9 cellular contexts compared by ENCODE assay signal in genomic region chr12:2198088-2198501, GRCh38.
DNase-seq lines count a peak whose midpoint lies in the region; ATAC-seq and TF ChIP-seq lines count a peak whose summit lies in the region.
"Had no signal": no experiment of that assay in that cellular context is flagged by ENCODE, and none has a peak within 500 bp of the region (broad histone marks: within the 10 kb centered on the region; RNA-seq: fewer than 3 reads in every experiment).

No MANE protein-coding gene starts in this region.

- H2BK15ac ChIP-seq in IMR-90 (ENCODE audit: low read depth, low read length), result no peak overlapping the region

- no peaks in the 10 kb centered on the region for H4K20me1 ChIP-seq in IMR-90 (ENCODE audit: insufficient read depth, low read length)

- H2BK120ac ChIP-seq in IMR-90 (ENCODE audit: low read depth, low read length), result peak overlapping the region; percentile 48; the same call in 1 of the 2 replicates

- peak overlapping the region; percentile 37 for H2AK5ac ChIP-seq in IMR-90 (ENCODE audit: low read depth, low read length)

- no peak for TF ChIP-seq POLR2A in IMR-90 (IDR thresholded peaks at IDR 0.05; ENCODE audit: low read depth, low read length)

- H3K4me3 ChIP-seq in A673 (ENCODE audit: low read depth, low read length, poor library complexity, severe bottlenecking), result no peak overlapping the region
- no peak overlapping the region for H3K4me3 ChIP-seq in IMR-90 (ENCODE audit: insufficient read depth, low read depth, low read length)

- 0 out of 2 replicates have a peak overlapping the region, but pooled peaks have one; percentile 4 for H2BK20ac ChIP-seq in IMR-90 (ENCODE audit: low read depth, low read length)

- H3K56ac ChIP-seq in IMR-90 (ENCODE audit: extremely low read depth, insufficient read depth, low read length), result no peak overlapping the region

- H3K9me3 ChIP-seq in A673 (ENCODE audit: low read depth, low read length, poor library complexity, severe bottlenecking) (no peaks in the 10 kb centered on the region), IMR-90 (ENCODE audit: control insufficient read depth, insufficient read depth, low read length) (no peaks in the 10 kb centered on the region; the same call in 1 of the 2 replicates)

- no peak for TF ChIP-seq CTCF in A673 (conservative IDR thresholded peaks at IDR 0.05; ENCODE audit: low read depth, low read length)
- TF ChIP-seq CTCF in IMR-90 (conservative IDR thresholded peaks at IDR 0.05; ENCODE audit: low read depth, low read length), result no peak

- no peak overlapping the region for H2BK5ac ChIP-seq in IMR-90 (ENCODE audit: low read depth, low read length, poor library complexity, severe bottlenecking)

- ATAC-seq in IMR-90 (ENCODE audit: low read depth), result peak; percentile 89
- no peak for ATAC-seq in GM19452 (IDR thresholded peaks at IDR 0.05; ENCODE audit: unreplicated experiment)
- ATAC-seq: activated CD4-positive, alpha-beta T cell treated with anti-CD3 and anti-CD28 coated beads for 36 hours had no signal

- H3K79me1 ChIP-seq in IMR-90 (ENCODE audit: low read depth in 1 of 2, low read length in 2 of 2), result peaks cover 0 to 6% of the 10 kb centered on the region in 2 experiments; a peak in 1 of 4 replicates

- in situ Hi-C loops in IMR-90 (cut with MboI; ENCODE audit: low sequenced_read_pairs), result no loop called here

- CTCF ChIA-PET in A673 (lab: Charles Lee) (no interaction called here), IMR-90 (lab: Yijun Ruan, JAX) (no interaction called here)

- H3K27ac ChIP-seq in A673 (ENCODE audit: low read depth, low read length, poor library complexity, severe bottlenecking), result no peak overlapping the region
- no peak overlapping the region for H3K27ac ChIP-seq in IMR-90 (ENCODE audit: insufficient read depth, low read length)

- dilution Hi-C loops in IMR-90 (cut with HindIII; ENCODE audit: low sequenced_read_pairs, unreplicated experiment), result no loop called here

- peak overlapping the region; percentile 17; the same call in 1 of the 2 replicates for H3K4me2 ChIP-seq in IMR-90 (ENCODE audit: low read depth, low read length)

- no peak for TF ChIP-seq RAD21 in IMR-90 (IDR thresholded peaks at IDR 0.05; ENCODE audit: low read length)

- POLR2A ChIA-PET in A673 (lab: Charles Lee; ENCODE audit: low non-redundant PET), result no interaction called here
- POLR2A ChIA-PET in IMR-90 (lab: Charles Lee; ENCODE audit: unreplicated experiment), result no interaction called here

- intact Hi-C loops in A673 (cut with micrococcal nuclease; ENCODE audit: unreplicated experiment), result no loop called here
- intact Hi-C loops in IMR-90 (cut with micrococcal nuclease), result no loop called here

- H3K18ac ChIP-seq in IMR-90 (ENCODE audit: low read depth, low read length), result no peak overlapping the region

- H4K8ac ChIP-seq in IMR-90 (ENCODE audit: low read depth in 2 of 2, low read length in 2 of 2), result peak overlapping the region in 1 of 2 experiments; percentile 31; a peak in 1 of 4 replicates

- H3K27me3 ChIP-seq in A673 (replicated peaks; ENCODE audit: insufficient read depth, low read depth, low read length, poor library complexity), result no peaks in the 10 kb centered on the region
- no peaks in the 10 kb centered on the region for H3K27me3 ChIP-seq in IMR-90 (ENCODE audit: control insufficient read depth, insufficient read depth, low read length)

- no peak overlapping the region for H3K9ac ChIP-seq in IMR-90 (ENCODE audit: low read depth, low read length)

- WGBS in IMR-90 (ENCODE audit: extremely low coverage in 2 of 2, insufficient read length in 1 of 2), 2 experiments, result 92% methylated on average over 4 of the region's 15 CpGs; no CpG with 5 or more reads in 1 of the 2 experiments

- H3K23ac ChIP-seq in IMR-90 (ENCODE audit: low read depth, low read length), result no peak overlapping the region

- H2AK9ac ChIP-seq in IMR-90 (replicated peaks; ENCODE audit: low read depth, low read length, poor library complexity), result peak overlapping the region; percentile 12

- H3K4ac ChIP-seq in IMR-90 (ENCODE audit: low read depth, low read length), result peak overlapping the region; percentile 24; the same call in 1 of the 2 replicates

- H4K5ac ChIP-seq in IMR-90 (ENCODE audit: low read depth, low read length), result no peak overlapping the region

- peak; percentile 72 for DNase-seq in A673 (ENCODE audit: low spot score)
- peak; percentile 64 for DNase-seq in IMR-90
- DNase-seq in dedifferentiated amniotic fluid mesenchymal stem cell (ENCODE audit: extremely low spot score), result peak; percentile 51
- DNase-seq in islet precursor cell, result peak; percentile 97
- no peak for DNase-seq in stimulated activated CD4-positive, alpha-beta T cell treated with anti-CD3 and anti-CD28 coated beads, Interleukin-4, amount 100 ng/mL, for 1 hour
- no peak for DNase-seq in ecto neural progenitor cell (ENCODE audit: low spot score)
- DNase-seq in NCI-H1436 (lab: John Stamatoyannopoulos, UW), result no peak
- DNase-seq: activated CD4-positive, alpha-beta T cell treated with anti-CD3 and anti-CD28 coated beads for 36 hours had no signal

- peaks cover 10% of the 10 kb centered on the region for H3K4me1 ChIP-seq in A673 (ENCODE audit: insufficient read depth, low read length, poor library complexity, severe bottlenecking)
- peaks cover 11% of the 10 kb centered on the region for H3K4me1 ChIP-seq in IMR-90 (ENCODE audit: control insufficient read depth, insufficient read depth, low read length)

- no peak overlapping the region for H3K14ac ChIP-seq in IMR-90 (replicated peaks; ENCODE audit: low read depth, low read length)

- H2AFZ ChIP-seq in IMR-90 (replicated peaks; ENCODE audit: low read length, poor library complexity), result peak overlapping the region; percentile 35

- peaks cover 19% of the 10 kb centered on the region; the same call in 1 of the 2 replicates for H3K9me1 ChIP-seq in IMR-90 (ENCODE audit: insufficient read depth, low read length)

- BruUV-seq in A673 (replicated peaks; lab: Mats Ljungman, UMichigan) (no TSS peak), IMR-90 (replicated peaks; lab: Mats Ljungman, UMichigan) (no TSS peak)

- no peak overlapping the region for H4K91ac ChIP-seq in IMR-90 (ENCODE audit: insufficient read depth, low read depth, low read length)

- H3K36me3 ChIP-seq in A673 (ENCODE audit: insufficient read depth, low read length, poor library complexity, severe bottlenecking) (no peaks in the 10 kb centered on the region), IMR-90 (ENCODE audit: control insufficient read depth, insufficient read depth, low read length) (no peaks in the 10 kb centered on the region)

TF ChIP-seq in IMR-90, 13 proteins besides CTCF, POLR2A, EP300 and RAD21:
- no peak for TF ChIP-seq RCOR1 (IDR thresholded peaks at IDR 0.05; ENCODE audit: insufficient replicate concordance, low read length)
- no peak for TF ChIP-seq USF2 (IDR thresholded peaks at IDR 0.05; ENCODE audit: low read depth, low read length)
- no peak for TF ChIP-seq SMC3 (IDR thresholded peaks at IDR 0.05; ENCODE audit: low read depth, low read length)
- TF ChIP-seq FOS (IDR thresholded peaks at IDR 0.05; ENCODE audit: low read depth, low read length), result peak; percentile 68
- TF ChIP-seq CHD1 (IDR thresholded peaks at IDR 0.05; ENCODE audit: low read depth, low read length), result no peak
- TF ChIP-seq ELK1 (IDR thresholded peaks at IDR 0.05; ENCODE audit: borderline replicate concordance, low read depth, low read length), result no peak
- TF ChIP-seq CEBPB (IDR thresholded peaks at IDR 0.05; ENCODE audit: low read depth, low read length), result no peak
- no peak for TF ChIP-seq RFX5 (IDR thresholded peaks at IDR 0.05; ENCODE audit: low read depth, low read length)
- no peak for TF ChIP-seq MAFK (IDR thresholded peaks at IDR 0.05; ENCODE audit: low read depth, low read length)
- 0 out of 2 replicates have a peak, but pooled peaks have one; percentile 12 for TF ChIP-seq BHLHE40 (IDR thresholded peaks at IDR 0.05; ENCODE audit: low read depth, low read length)
- no peak for TF ChIP-seq NFE2L2 (IDR thresholded peaks at IDR 0.05; ENCODE audit: low read depth, low read length)
- no peak for TF ChIP-seq MXI1 (IDR thresholded peaks at IDR 0.05; ENCODE audit: borderline replicate concordance, low read depth, low read length)
- TF ChIP-seq MAZ (IDR thresholded peaks at IDR 0.05; ENCODE audit: borderline replicate concordance, low read depth, low read length), result peak; percentile 70; the same call in 1 of the 2 replicates

Comparison
In these comparisons a context has a peak if more than half of its experiments do, and no peak if none do; other contexts are left out.
1. DNase-seq: peak in A673 (single experiment), IMR-90 (single experiment), dedifferentiated amniotic fluid mesenchymal stem cell (single experiment) and islet precursor cell (single experiment); none in stimulated activated CD4-positive, alpha-beta T cell treated with anti-CD3 and anti-CD28 coated beads, Interleukin-4, amount 100 ng/mL, for 1 hour (single experiment), ecto neural progenitor cell (single experiment) and NCI-H1436 (single experiment).